ENCODE assay signal across 12 cellular contexts in genomic region chr5:147530801-147531389, GRCh38. TPM values are rescaled to one million over a fixed set of nuclear protein-coding genes. Genes with fewer than 3 reads are reported as not detected.
A peak's percentile ranks its signal among the peaks of the same experiment; 100 is the strongest.
DNase-seq lines count a peak whose midpoint lies in the region; ATAC-seq, FAIRE-seq and TF ChIP-seq lines count a peak whose summit lies in the region.
"Had no signal": no experiment of that assay in that cellular context is flagged by ENCODE, and none has a peak within 500 bp of the region (broad histone marks: within the 10 kb centered on the region; RNA-seq: fewer than 3 reads in every experiment).

No MANE protein-coding gene starts in this region.

- H3K9ac ChIP-seq in endothelial cell of umbilical vein (replicated peaks; ENCODE audit: extremely low read depth, insufficient read depth, low read length): peak overlapping the region; percentile 63

- H3K4me3 ChIP-seq in endothelial cell of umbilical vein (replicated peaks in 1 of 3; ENCODE audit: insufficient read depth in 1 of 3, low read depth in 1 of 3, low read length in 3 of 3): peak overlapping the region in 1 of 3 experiments; percentile 22
- H3K4me3 ChIP-seq: GM12878 had no signal

- TF ChIP-seq CTCF in endothelial cell of umbilical vein (IDR thresholded peaks at IDR 0.05; ENCODE audit: extremely low read depth in 1 of 2, insufficient read depth in 1 of 2, low read depth in 1 of 2, low read length in 2 of 2): no peak

- intact Hi-C loops in endothelial cell of umbilical vein (cut with micrococcal nuclease): loop anchor here (1.0 to 2.0 kb wide), 3 partner anchors 9 to 47 kb away; no protein-coding TSS in a partner anchor

- POLR2A ChIA-PET in endothelial cell of umbilical vein (lab: Charles Lee): no interaction called here

- no peaks in the 10 kb centered on the region for H3K27me3 ChIP-seq in endothelial cell of umbilical vein (ENCODE audit: control insufficient read depth in 2 of 2, insufficient read depth in 2 of 2, low read length in 2 of 2)

- H3K4me2 ChIP-seq in endothelial cell of umbilical vein (ENCODE audit: insufficient read depth, low read length): peak overlapping the region; percentile 93

- FAIRE-seq in RCC 7860 (lab: Jason Lieb, UNC): peak; percentile 97
- peak; percentile 80 for FAIRE-seq in endothelial cell of umbilical vein (lab: Jason Lieb, UNC)
- FAIRE-seq: GM12878 had no signal

- CTCF ChIA-PET in endothelial cell of umbilical vein (lab: Charles Lee): interaction anchor here (0.7 to 1.4 kb wide), 10 partner anchors 9 to 66 kb away, joined by 3 to 6 read pairs (median 3); no protein-coding TSS in a partner anchor

- H4K20me1 ChIP-seq in endothelial cell of umbilical vein (replicated peaks; ENCODE audit: control insufficient read depth, extremely low read depth, insufficient read depth, low read length): no peaks in the 10 kb centered on the region

- peak overlapping the region; percentile 69 for H3K27ac ChIP-seq in endothelial cell of umbilical vein (ENCODE audit: insufficient read depth, low read depth, low read length)

- no peak for ATAC-seq in GM21360 (IDR thresholded peaks at IDR 0.05; ENCODE audit: unreplicated experiment)
- no peak for ATAC-seq in stimulated activated naive CD8-positive, alpha-beta T cell treated with anti-CD3 and anti-CD28 coated beads, Interleukin-15, Interleukin-2, amounts not matched to agents 100 U/mL and 50 U/mL, for 24 hours
- ATAC-seq: GM12878 had no signal

- no peaks in the 10 kb centered on the region for H3K79me2 ChIP-seq in endothelial cell of umbilical vein (ENCODE audit: control insufficient read depth, insufficient read depth, low read length)

- DNase-seq in Caki2 (ENCODE audit: low read depth) (peak; percentile 40), RCC 7860 (ENCODE audit: low spot score) (peak; percentile 82), endothelial cell of umbilical vein (ENCODE audit: low read depth, low spot score) (peak; percentile 85), non-pigmented ciliary epithelial cell (ENCODE audit: low read depth) (peak; percentile 72), NCI-H146 (lab: John Stamatoyannopoulos, UW) (no peak), NCI-H2107 (lab: John Stamatoyannopoulos, UW) (no peak)
- no peak for DNase-seq in stimulated activated naive CD8-positive, alpha-beta T cell treated with anti-CD3 and anti-CD28 coated beads, Interleukin-15, Interleukin-2, amounts not matched to agents 100 U/mL and 50 U/mL, for 24 hours
- DNase-seq: CD8-positive, alpha-beta memory T cell; NCI-H1417; posterior cingulate gyrus had no signal

- in situ Hi-C loops in Caki2 (cut with HindIII; ENCODE audit: low pct_unique_long_range_greater_than_20kb, low sequenced_read_pairs): no loop called here

- peaks cover 34% of the 10 kb centered on the region for H3K4me1 ChIP-seq in endothelial cell of umbilical vein (ENCODE audit: control insufficient read depth, extremely low read depth, insufficient read depth, low read length)

- TF ChIP-seq POLR2A in endothelial cell of umbilical vein (IDR thresholded peaks at IDR 0.05; ENCODE audit: low read depth, low read length): no peak

- dilution Hi-C loops in endothelial cell of umbilical vein (cut with MboI; ENCODE audit: extremely low pct_ligation_motif_present, low sequenced_read_pairs): no loop called here

- H3K36me3 ChIP-seq in endothelial cell of umbilical vein (ENCODE audit: control insufficient read depth in 2 of 2, extremely low read depth in 1 of 2, insufficient read depth in 2 of 2, low read length in 2 of 2): no peaks in the 10 kb centered on the region

- no peaks in the 10 kb centered on the region for H3K9me3 ChIP-seq in endothelial cell of umbilical vein (replicated peaks; ENCODE audit: control insufficient read depth, insufficient read depth, low read length)

- no peaks in the 10 kb centered on the region for H3K9me1 ChIP-seq in endothelial cell of umbilical vein (replicated peaks; ENCODE audit: control insufficient read depth, extremely low read depth, insufficient read depth, low read length)

- BruUV-seq in endothelial cell of umbilical vein (replicated peaks; lab: Mats Ljungman, UMichigan): no TSS peak

- no peak overlapping the region for H2AFZ ChIP-seq in endothelial cell of umbilical vein (ENCODE audit: low read depth, low read length)

TF ChIP-seq in endothelial cell of umbilical vein, 7 proteins besides CTCF, POLR2A, EP300 and RAD21:
- TF ChIP-seq POLR2AphosphoS5 (IDR thresholded peaks at IDR 0.05; ENCODE audit: insufficient read depth, low read depth, low read length) (peak; percentile 34), FOS (IDR thresholded peaks at IDR 0.05; ENCODE audit: borderline replicate concordance, insufficient read depth, low read length) (peak; percentile 96), MYC (IDR thresholded peaks at IDR 0.05; ENCODE audit: low read depth, low read length) (no peak), EZH2 (IDR thresholded peaks at IDR 0.05; ENCODE audit: borderline replicate concordance, low read depth, low read length, severe bottlenecking) (no peak), JUN (IDR thresholded peaks at IDR 0.05; ENCODE audit: borderline replicate concordance, insufficient read depth, insufficient read length, low read depth) (peak; percentile 95), GATA2 (IDR thresholded peaks at IDR 0.05; ENCODE audit: insufficient read depth, insufficient read length, low read depth, low read length) (peak; percentile 66), MAX (IDR thresholded peaks at IDR 0.05; ENCODE audit: insufficient read depth, insufficient read length) (no peak)

RNA-seq across cellular contexts. Expression of gene DPYSL3, which starts 21.0 kb away (rescaled TPM):
- total RNA-seq in Caki2 (2014; rRNA removed; shearing (Covaris generic); ENCODE audit: low replicate concordance): 186 and 226 TPM in 2 replicates
- 142 and 146 TPM in 2 replicates for total RNA-seq in endothelial cell of umbilical vein
- 80.3 and 81.6 TPM in 2 replicates for polyA plus RNA-seq in endothelial cell of umbilical vein
- 88.1 and 93.4 TPM in 2 replicates for polyA plus RNA-seq in endothelial cell of umbilical vein (2011; cell fraction: cytosol; rRNA removed)
- 165 and 213 TPM in 2 replicates for polyA plus RNA-seq in endothelial cell of umbilical vein (2011; cell fraction: nucleus; rRNA removed)
- polyA plus RNA-seq in endothelial cell of umbilical vein (2012): 70.9 and 78.2 TPM in 2 replicates
- polyA minus RNA-seq in endothelial cell of umbilical vein: 154 and 180 TPM in 2 replicates
- not detected for polyA minus RNA-seq in endothelial cell of umbilical vein (2011; cell fraction: cytosol; rRNA and poly(A)+ RNA removed)
- 111 and 158 TPM in 2 replicates for polyA minus RNA-seq in endothelial cell of umbilical vein (2011; cell fraction: nucleus; rRNA and poly(A)+ RNA removed)
- polyA plus RNA-seq: CD8-positive, alpha-beta memory T cell had no signal

Comparison
In these comparisons a context has a peak if more than half of its experiments do, and no peak if none do; other contexts are left out.
1. DNase-seq: peak in Caki2 (single experiment), RCC 7860 (single experiment), endothelial cell of umbilical vein (single experiment) and non-pigmented ciliary epithelial cell (single experiment); none in NCI-H146 (single experiment), stimulated activated naive CD8-positive, alpha-beta T cell treated with anti-CD3 and anti-CD28 coated beads, Interleukin-15, Interleukin-2, amounts not matched to agents 100 U/mL and 50 U/mL, for 24 hours (single experiment) and NCI-H2107 (single experiment).